ENCODE assay signal across 8 cellular contexts in the genomic region with DNA sequence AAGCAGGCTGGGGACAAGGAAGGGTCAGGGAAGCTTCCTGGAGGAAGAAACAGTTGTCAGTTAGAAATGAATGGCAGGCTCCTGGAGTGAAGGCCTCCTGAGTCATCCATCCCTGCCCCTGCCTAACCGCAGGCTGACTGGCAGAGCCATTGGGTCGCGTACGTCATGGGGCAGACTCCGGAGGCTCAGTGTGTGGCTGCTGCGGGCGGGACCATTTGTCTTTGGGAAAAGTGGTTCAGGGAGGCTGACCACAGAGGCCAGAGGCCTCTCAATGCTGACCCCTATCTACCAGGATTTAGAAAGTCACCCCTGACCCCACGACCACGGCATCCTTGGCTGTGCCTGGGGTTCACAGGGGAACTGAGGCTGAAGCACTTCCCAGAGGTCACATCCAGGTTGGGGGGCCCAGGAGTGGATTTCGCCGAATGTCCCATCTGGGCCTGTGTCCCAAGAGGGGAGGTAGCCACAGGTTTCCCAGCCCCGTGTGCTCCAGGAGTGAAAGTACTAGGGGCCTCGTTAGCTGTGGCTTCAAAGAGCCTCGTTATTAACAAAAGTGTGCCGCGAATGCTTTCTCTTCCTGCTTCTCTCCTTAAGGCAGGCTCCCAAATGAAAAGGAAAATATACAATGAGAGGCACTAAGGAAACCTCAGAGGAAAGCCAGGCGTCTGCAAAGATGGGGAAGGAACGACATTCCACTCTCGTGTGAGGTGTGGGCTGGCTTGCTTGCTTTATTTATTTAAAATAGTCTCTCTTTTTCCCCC. TPM values are rescaled to one million over a fixed set of nuclear protein-coding genes. Genes with fewer than 3 reads are reported as not detected.
DNase-seq lines count a peak whose midpoint lies in the region; ATAC-seq and TF ChIP-seq lines count a peak whose summit lies in the region.
"Had no signal": no experiment of that assay in that cellular context is flagged by ENCODE, and none has a peak within 500 bp of the region (broad histone marks: within the 10 kb centered on the region; RNA-seq: fewer than 3 reads in every experiment).

No MANE protein-coding gene starts in this region.

- H3K9ac ChIP-seq in subcutaneous abdominal adipose tissue (ENCODE audit: low read length in 5 of 5), result peak overlapping the region in 1 of 5 donors; percentile 39

- H3K4me1 Mint-ChIP-seq in naive thymus-derived CD8-positive, alpha-beta T cell, result peaks cover 0 to 2% (median 0%) of the 10 kb centered on the region in 4 donors

- no peaks in the 10 kb centered on the region for H3K36me3 Mint-ChIP-seq in naive thymus-derived CD8-positive, alpha-beta T cell

- H3K27ac Mint-ChIP-seq in naive thymus-derived CD8-positive, alpha-beta T cell, result no peak overlapping the region

- H3K27me3 Mint-ChIP-seq in naive thymus-derived CD8-positive, alpha-beta T cell, result no peaks in the 10 kb centered on the region

- no peaks in the 10 kb centered on the region for H3K4me1 ChIP-seq in HEK293 (ENCODE audit: control insufficient read depth, insufficient read depth, low read length)
- peaks cover 11 to 66% (median 52%) of the 10 kb centered on the region in 5 donors for H3K4me1 ChIP-seq in subcutaneous abdominal adipose tissue (ENCODE audit: control insufficient read depth in 5 of 5, insufficient read depth in 5 of 5, low read length in 5 of 5)

- H3K9me3 ChIP-seq in HEK293 (ENCODE audit: control insufficient read depth, insufficient read depth, low read depth, low read length) (no peaks in the 10 kb centered on the region), subcutaneous abdominal adipose tissue (ENCODE audit: control insufficient read depth in 5 of 5, low read length in 5 of 5) (no peaks in the 10 kb centered on the region)

- CTCF ChIA-PET in HEK293 (lab: Yijun Ruan, JAX), result interaction anchor here (1.5 kb wide), 1 partner anchor 258 kb away, joined by 4 read pairs; no protein-coding TSS in a partner anchor

- no peak overlapping the region for H3K4me3 Mint-ChIP-seq in naive thymus-derived CD8-positive, alpha-beta T cell

- H3K36me3 ChIP-seq in HEK293 (ENCODE audit: control insufficient read depth in 2 of 2, insufficient read depth in 1 of 2, low read length in 2 of 2) (no peaks in the 10 kb centered on the region), subcutaneous abdominal adipose tissue (ENCODE audit: control insufficient read depth in 5 of 5, insufficient read depth in 5 of 5, low read length in 5 of 5) (no peaks in the 10 kb centered on the region)

- POLR2A ChIA-PET in HEK293 (lab: Yijun Ruan, JAX), result interaction anchor here (0.7 kb wide), 1 partner anchor 56 kb away, joined by 4 read pairs; no protein-coding TSS in a partner anchor
- POLR2A ChIA-PET in naive thymus-derived CD8-positive, alpha-beta T cell (lab: Charles Lee), result no interaction called here

- in situ Hi-C loops in SK-MEL-5 (cut with HindIII; ENCODE audit: low pct_unique_long_range_greater_than_20kb, low sequenced_read_pairs), result no loop called here

- no peak for ATAC-seq in naive thymus-derived CD8-positive, alpha-beta T cell
- no peak for ATAC-seq in GM21390 (IDR thresholded peaks at IDR 0.05; ENCODE audit: unreplicated experiment)

- no peaks in the 10 kb centered on the region for H3K9me3 Mint-ChIP-seq in naive thymus-derived CD8-positive, alpha-beta T cell

- no peak overlapping the region for H3K27ac ChIP-seq in HEK293 (ENCODE audit: extremely low read depth, low read depth, low read length)
- H3K27ac ChIP-seq in subcutaneous abdominal adipose tissue (ENCODE audit: low read depth, low read length), result peak overlapping the region; percentile 35

- no peak for TF ChIP-seq CTCF in HEK293 (tag by site-specific recombination; IDR thresholded peaks at IDR 0.05)
- TF ChIP-seq CTCF in foreskin fibroblast (IDR thresholded peaks at IDR 0.05; ENCODE audit: low read depth, low read length), result no peak

- no peaks in the 10 kb centered on the region for H3K27me3 ChIP-seq in subcutaneous abdominal adipose tissue (ENCODE audit: control insufficient read depth in 5 of 5, insufficient read depth in 4 of 5, low read length in 5 of 5)

- peak; percentile 55 for DNase-seq in SK-MEL-5 (ENCODE audit: low read depth, low spot score)
- peak; percentile 15 to 35 for DNase-seq in foreskin fibroblast
- no peak for DNase-seq in naive thymus-derived CD8-positive, alpha-beta T cell
- no peak for DNase-seq in activated naive CD4-positive, alpha-beta T cell treated with Interleukin-2 at 50 U/mL for 16 hours

- H3K4me3 ChIP-seq in HEK293 (ENCODE audit: low read depth, low read length), result no peak overlapping the region
- H3K4me3 ChIP-seq in foreskin fibroblast (ENCODE audit: low read depth in 1 of 2, low read length in 2 of 2), result no peak overlapping the region
- H3K4me3 ChIP-seq in subcutaneous abdominal adipose tissue (ENCODE audit: low read depth in 1 of 5, low read length in 5 of 5), result no peak overlapping the region

TF ChIP-seq in HEK293, 187 proteins besides CTCF, POLR2A, EP300 and RAD21 (continues in another document):
- TF ChIP-seq YY2 (tag by site-specific recombination; IDR thresholded peaks at IDR 0.05), result no peak
- TF ChIP-seq ZNF324 (tag by site-specific recombination; IDR thresholded peaks at IDR 0.05), result no peak
- TF ChIP-seq KLF7 (tag by site-specific recombination; IDR thresholded peaks at IDR 0.05; ENCODE audit: borderline replicate concordance), result no peak
- TF ChIP-seq KLF8 (tag by site-specific recombination; IDR thresholded peaks at IDR 0.05), result no peak
- TF ChIP-seq SP7 (tag by site-specific recombination; IDR thresholded peaks at IDR 0.05), result 0 out of 2 replicates have a peak, but pooled peaks have one; percentile 48
- TF ChIP-seq, protein P1, sequence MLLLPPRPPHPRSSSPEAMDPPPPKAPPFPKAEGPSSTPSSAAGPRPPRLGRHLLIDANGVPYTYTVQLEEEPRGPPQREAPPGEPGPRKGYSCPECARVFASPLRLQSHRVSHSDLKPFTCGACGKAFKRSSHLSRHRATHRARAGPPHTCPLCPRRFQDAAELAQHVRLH (tag by site-specific recombination; IDR thresholded peaks at IDR 0.05), result no peak
- TF ChIP-seq MEIS1 (CRISPR knock-in tag; IDR thresholded peaks at IDR 0.05; ENCODE audit: borderline replicate concordance), result no peak
- TF ChIP-seq, protein P2, sequence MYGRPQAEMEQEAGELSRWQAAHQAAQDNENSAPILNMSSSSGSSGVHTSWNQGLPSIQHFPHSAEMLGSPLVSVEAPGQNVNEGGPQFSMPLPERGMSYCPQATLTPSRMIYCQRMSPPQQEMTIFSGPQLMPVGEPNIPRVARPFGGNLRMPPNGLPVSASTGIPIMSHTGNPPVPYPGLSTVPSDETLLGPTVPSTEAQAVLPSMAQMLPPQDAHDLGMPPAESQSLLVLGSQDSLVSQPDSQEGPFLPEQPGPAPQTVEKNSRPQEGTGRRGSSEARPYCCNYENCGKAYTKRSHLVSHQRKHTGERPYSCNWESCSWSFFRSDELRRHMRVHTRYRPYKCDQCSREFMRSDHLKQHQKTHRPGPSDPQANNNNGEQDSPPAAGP (tag by site-specific recombination; IDR thresholded peaks at IDR 0.05), result no peak
- TF ChIP-seq ZNF561 (tag by site-specific recombination; IDR thresholded peaks at IDR 0.05; ENCODE audit: borderline replicate concordance), result no peak
- TF ChIP-seq ZNF843 (tag by site-specific recombination; IDR thresholded peaks at IDR 0.05), result no peak
- TF ChIP-seq GLI4 (tag by site-specific recombination; IDR thresholded peaks at IDR 0.05), result no peak
- no peak for TF ChIP-seq ZSCAN16 (tag by site-specific recombination; IDR thresholded peaks at IDR 0.05)
- no peak for TF ChIP-seq SALL2 (tag by site-specific recombination; IDR thresholded peaks at IDR 0.05; ENCODE audit: borderline replicate concordance)
- no peak for TF ChIP-seq ZNF585B (tag by site-specific recombination; IDR thresholded peaks at IDR 0.05)
- no peak for TF ChIP-seq ZSCAN23 (tag by site-specific recombination; IDR thresholded peaks at IDR 0.05)
- TF ChIP-seq ZNF626 (tag by site-specific recombination; IDR thresholded peaks at IDR 0.05), result no peak

RNA-seq across cellular contexts. Expression of a gene that starts 58.9 kb away (rescaled TPM):
- not detected in 2 replicates for total RNA-seq in SK-MEL-5 (2014; rRNA removed; shearing (Covaris generic))
- 0.02 TPM in 1 of 2 replicates, not detected in the other for polyA plus RNA-seq in SK-MEL-5 (2015; cell fraction: cytosol; rRNA removed)
- polyA plus RNA-seq in SK-MEL-5 (2015; cell fraction: nucleus; rRNA removed), result not detected in 2 replicates
- not detected for total RNA-seq in naive thymus-derived CD8-positive, alpha-beta T cell
- not detected for polyA plus RNA-seq in naive thymus-derived CD8-positive, alpha-beta T cell
- total RNA-seq: pulmonary artery endothelial cell had no signal

Comparison
In these comparisons a context has a peak if more than half of its experiments do, and no peak if none do; other contexts are left out.
1. DNase-seq: peak in SK-MEL-5 (single experiment) and foreskin fibroblast (2 of 2); none in naive thymus-derived CD8-positive, alpha-beta T cell (0 of 10) and activated naive CD4-positive, alpha-beta T cell treated with Interleukin-2 at 50 U/mL for 16 hours (single experiment).